ENCODE assay signal across 24 cellular contexts in the genomic region with DNA sequence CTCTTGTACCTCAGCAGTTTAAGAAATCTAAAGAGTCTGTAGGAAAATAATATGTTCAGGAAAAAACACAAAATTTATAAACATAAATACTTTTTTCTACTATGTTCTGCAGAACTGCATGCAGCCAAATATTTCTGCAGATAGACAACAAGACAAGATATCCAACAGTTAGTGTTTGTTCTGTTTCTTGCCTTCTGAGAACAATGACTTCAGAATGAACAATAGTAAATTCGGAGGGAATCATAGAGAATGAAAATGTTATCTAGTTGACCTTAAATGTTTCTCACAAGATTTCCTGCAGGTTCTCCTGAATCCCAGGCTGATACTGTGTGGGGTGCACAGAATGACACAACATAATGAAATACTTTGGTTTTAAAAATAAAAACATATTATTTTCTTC.
"Had no signal": no experiment of that assay in that cellular context is flagged by ENCODE, and none has a peak within 500 bp of the region (broad histone marks: within the 10 kb centered on the region; RNA-seq: fewer than 3 reads in every experiment).

No MANE protein-coding gene starts in this region.

- H3K36me3 Mint-ChIP-seq: naive thymus-derived CD8-positive, alpha-beta T cell; stimulated activated effector memory CD8-positive, alpha-beta T cell treated with anti-CD3 and anti-CD28 coated beads, Interleukin-12 subunit alpha, Interleukin-12 subunit beta, amount 100 ng/mL, for 72 hours had no signal

- ATAC-seq: heart right ventricle; left lobe of liver; mucosa of descending colon; naive thymus-derived CD8-positive, alpha-beta T cell; stimulated activated effector memory CD8-positive, alpha-beta T cell treated with anti-CD3 and anti-CD28 coated beads, Interleukin-12 subunit alpha, Interleukin-12 subunit beta, amount 100 ng/mL, for 72 hours; stimulated activated naive CD8-positive, alpha-beta T cell treated with anti-CD3 and anti-CD28 coated beads, Interleukin-15, Interleukin-2, amounts not matched to agents 100 U/mL and 50 U/mL, for 24 hours; upper lobe of right lung had no signal

- H3K4me1 Mint-ChIP-seq: stimulated activated effector memory CD8-positive, alpha-beta T cell treated with anti-CD3 and anti-CD28 coated beads, Interleukin-12 subunit alpha, Interleukin-12 subunit beta, amount 100 ng/mL, for 72 hours had no signal

- H3K27me3 Mint-ChIP-seq: naive thymus-derived CD8-positive, alpha-beta T cell had no signal

- H3K9me3 Mint-ChIP-seq: endodermal cell; naive thymus-derived CD8-positive, alpha-beta T cell; neural crest cell had no signal

- H3K27ac ChIP-seq: colonic mucosa, right atrium auricular region, sigmoid colon, skin epidermis, testis, tibial nerve, upper lobe of right lung, vagina had no signal

- H3K4me3 Mint-ChIP-seq: endodermal cell; naive thymus-derived CD8-positive, alpha-beta T cell; neural crest cell; stimulated activated effector memory CD8-positive, alpha-beta T cell treated with anti-CD3 and anti-CD28 coated beads, Interleukin-12 subunit alpha, Interleukin-12 subunit beta, amount 100 ng/mL, for 72 hours had no signal

- H3K27ac Mint-ChIP-seq: endodermal cell; naive thymus-derived CD8-positive, alpha-beta T cell; stimulated activated effector memory CD8-positive, alpha-beta T cell treated with anti-CD3 and anti-CD28 coated beads, Interleukin-12 subunit alpha, Interleukin-12 subunit beta, amount 100 ng/mL, for 72 hours had no signal

- DNase-seq: colonic mucosa; dermis blood vessel endothelial cell; effector CD4-positive, alpha-beta T cell; endodermal cell; erythroblast; heart right ventricle; hypothalamus; kidney glomerular epithelial cell; mammary epithelial cell; mucosa of descending colon; naive thymus-derived CD8-positive, alpha-beta T cell; sigmoid colon; stimulated activated CD4-positive, alpha-beta T cell treated with anti-CD3 and anti-CD28 coated beads, Interleukin-12 subunit alpha, Interleukin-12 subunit beta, amount 100 ng/mL, for 4 hours; stimulated activated CD8-positive, alpha-beta memory T cell treated with anti-CD3 and anti-CD28 coated beads, Interleukin-4, amount 100 ng/mL, for 48 hours; stimulated activated naive CD8-positive, alpha-beta T cell treated with anti-CD3 and anti-CD28 coated beads, Interleukin-15, Interleukin-2, amounts not matched to agents 100 U/mL and 50 U/mL, for 24 hours; testis; upper lobe of right lung had no signal
